In the genomic region with DNA sequence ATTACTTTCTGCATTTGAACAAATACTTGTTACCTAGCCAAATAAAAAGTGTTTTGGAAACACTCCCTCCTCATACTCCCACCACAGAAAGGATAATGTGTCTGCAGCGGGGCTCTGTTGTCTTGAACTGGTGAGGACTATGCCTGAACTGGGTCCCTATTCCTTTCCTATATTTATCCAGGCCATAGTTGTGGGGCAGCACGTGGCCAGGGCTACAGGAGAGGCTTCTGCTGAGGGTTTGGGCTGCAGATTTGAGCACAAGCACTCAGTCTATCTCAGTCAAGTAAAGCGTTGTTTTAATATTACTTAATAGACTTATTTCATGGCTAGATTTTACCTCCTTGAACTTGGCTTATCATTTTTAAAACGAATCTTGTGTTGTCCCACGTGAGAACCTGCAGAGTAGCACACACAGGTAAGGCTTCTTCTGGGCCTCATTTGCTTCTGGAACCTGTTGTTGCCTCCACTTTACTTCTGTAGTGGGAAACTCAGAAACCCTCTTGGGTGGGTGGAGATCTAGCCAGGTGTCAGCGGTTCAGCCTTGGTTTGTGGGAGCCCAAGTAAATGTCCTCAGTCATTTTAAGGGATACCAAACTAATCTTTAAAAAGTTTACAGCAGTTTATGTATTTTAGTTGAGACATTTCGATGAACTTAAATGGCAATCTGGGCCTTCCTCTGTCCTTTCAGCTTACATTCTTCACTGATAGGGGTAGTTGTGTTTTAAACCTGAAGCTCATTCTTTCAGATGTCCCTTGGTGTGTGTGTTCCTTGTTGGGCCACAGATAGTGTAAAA, we compare ENCODE assay signal across 21 cellular contexts. TPM values are rescaled to one million over a fixed set of nuclear protein-coding genes. Genes with fewer than 3 reads are reported as not detected.
DNase-seq lines count a peak whose midpoint lies in the region; ATAC-seq and TF ChIP-seq lines count a peak whose summit lies in the region.
"Had no signal": no experiment of that assay in that cellular context is flagged by ENCODE, and none has a peak within 500 bp of the region (broad histone marks: within the 10 kb centered on the region; RNA-seq: fewer than 3 reads in every experiment).

No MANE protein-coding gene starts in this region.

- H3K9ac ChIP-seq in ES-I3 (ENCODE audit: low read depth, low read length) (peak overlapping the region; percentile 8; the same call in 1 of the 2 replicates), HUES64 (ENCODE audit: low read depth, low read length) (peak overlapping the region; percentile 86)
- H3K9ac ChIP-seq: BLaER1 treated with 17β-estradiol and CSF1 and Interleukin-3, amounts not matched to agents 10 nM and 100 nM; SK-N-SH had no signal

- H3K9me3 ChIP-seq in ES-I3 (ENCODE audit: control insufficient read depth, insufficient read depth, low read length) (no peaks in the 10 kb centered on the region), HUES64 (ENCODE audit: insufficient read depth, low read depth, low read length) (no peaks in the 10 kb centered on the region)
- H3K9me3 ChIP-seq: A549; BLaER1 treated with 17β-estradiol and CSF1 and Interleukin-3, amounts not matched to agents 10 nM and 100 nM; SK-N-SH had no signal

- H3K27me3 ChIP-seq in HUES64 (ENCODE audit: insufficient read depth, low read length), result no peaks in the 10 kb centered on the region
- H3K27me3 ChIP-seq: BLaER1 treated with 17β-estradiol and CSF1 and Interleukin-3, amounts not matched to agents 10 nM and 100 nM had no signal

- H3K27ac Mint-ChIP-seq in endothelial cell (ENCODE audit: unreplicated experiment) (peak overlapping the region; percentile 98), nephron (peak overlapping the region; percentile 75 to 86 (median 84))
- H3K27ac Mint-ChIP-seq: CD8-positive, alpha-beta memory T cell had no signal

- peaks cover 6% of the 10 kb centered on the region; the same call in 1 of the 2 replicates for H3K36me3 ChIP-seq in ES-I3 (ENCODE audit: insufficient read depth, low read length)
- H3K36me3 ChIP-seq in HUES64 (ENCODE audit: insufficient read depth, low read length), result peaks cover 13% of the 10 kb centered on the region
- H3K36me3 ChIP-seq: BLaER1 treated with 17β-estradiol and CSF1 and Interleukin-3, amounts not matched to agents 10 nM and 100 nM had no signal

- no peak for ATAC-seq in activated CD4-positive, CD25-positive, alpha-beta regulatory T cell treated with anti-CD3 and anti-CD28 coated beads, Interleukin-2, amount 50 U/mL, for 24 hours
- ATAC-seq: A549, K562 had no signal

- peak overlapping the region; percentile 98 for H3K27ac ChIP-seq in HUES64 (ENCODE audit: low read depth, low read length)
- H3K27ac ChIP-seq: A549; BLaER1 treated with 17β-estradiol and CSF1 and Interleukin-3, amounts not matched to agents 10 nM and 100 nM had no signal

- H3K27me3 Mint-ChIP-seq in endothelial cell (ENCODE audit: unreplicated experiment) (peaks cover 2% of the 10 kb centered on the region), nephron (ENCODE audit: low read depth) (peaks cover 52% of the 10 kb centered on the region)

- DNase-seq in endothelial cell (ENCODE audit: low spot score) (no peak), EL (no peak), H4 (ENCODE audit: low spot score) (no peak), kidney glomerular epithelial cell (lab: John Stamatoyannopoulos, UW) (no peak)
- DNase-seq: CD8-positive, alpha-beta memory T cell; DND-41; HCEC 1CT; NCI-H1436 treated with DMSO at 0.1 percent for 48 hours; NCI-H2081; NCI-H510A treated with DMSO at 0.1 percent for 48 hours; NCI-H82; Right ventricle myocardium superior; SK-N-SH had no signal

- WGBS in HUES64, result 26% methylated on average over 7 of the region's 7 CpGs

- H3K9me3 Mint-ChIP-seq in endothelial cell (ENCODE audit: unreplicated experiment), result no peaks in the 10 kb centered on the region
- no peaks in the 10 kb centered on the region for H3K9me3 Mint-ChIP-seq in nephron
- H3K9me3 Mint-ChIP-seq: CD8-positive, alpha-beta memory T cell had no signal

- H3K4me3 Mint-ChIP-seq in endothelial cell (ENCODE audit: unreplicated experiment), result peak overlapping the region; percentile 57
- H3K4me3 Mint-ChIP-seq in nephron, result no peak overlapping the region
- H3K4me3 Mint-ChIP-seq: CD8-positive, alpha-beta memory T cell had no signal

- peak overlapping the region; percentile 48 for H3K4me3 ChIP-seq in HUES64 (ENCODE audit: low read length)
- H3K4me3 ChIP-seq: A549; BLaER1 treated with 17β-estradiol and CSF1 and Interleukin-3, amounts not matched to agents 10 nM and 100 nM; K562 had no signal

- peaks cover 84% of the 10 kb centered on the region for H3K4me1 ChIP-seq in ES-I3 (ENCODE audit: insufficient read depth, low read length)
- H3K4me1 ChIP-seq in HUES64 (ENCODE audit: insufficient read depth, low read length), result peaks cover 85% of the 10 kb centered on the region
- H3K4me1 ChIP-seq: A549 had no signal

- H3K36me3 Mint-ChIP-seq in endothelial cell (ENCODE audit: low read depth, unreplicated experiment), result no peaks in the 10 kb centered on the region
- H3K36me3 Mint-ChIP-seq in nephron (ENCODE audit: low read depth), result no peaks in the 10 kb centered on the region
- H3K36me3 Mint-ChIP-seq: CD8-positive, alpha-beta memory T cell had no signal

- H3K4me1 Mint-ChIP-seq in endothelial cell (ENCODE audit: unreplicated experiment), result peaks cover 82% of the 10 kb centered on the region
- peaks cover 69% of the 10 kb centered on the region for H3K4me1 Mint-ChIP-seq in nephron
- H3K4me1 Mint-ChIP-seq: CD8-positive, alpha-beta memory T cell had no signal

- TF ChIP-seq CTCF in endothelial cell (IDR thresholded peaks at IDR 0.05; ENCODE audit: unreplicated experiment) (no peak), nephron (IDR thresholded peaks at IDR 0.05; ENCODE audit: unreplicated experiment in 3 of 3) (no peak)

RNA-seq across cellular contexts. Expression of a gene that starts 51.1 kb away (rescaled TPM):
- 82.8 TPM for polyA plus RNA-seq in HUES64 (2013, experiment 1 of 2)
- polyA plus RNA-seq in HUES64 (2013, experiment 2 of 2), result 81.5 TPM
- 74.0 TPM for total RNA-seq in endothelial cell (ENCODE audit: unreplicated experiment)
- total RNA-seq in H4 (2014; rRNA removed; shearing (Covaris generic)), result 0.02 TPM in 1 of 2 replicates, not detected in the other
- total RNA-seq: HT1080, Right ventricle myocardium superior had no signal
- polyA plus RNA-seq: CD8-positive, alpha-beta memory T cell; SK-N-SH had no signal

Comparison
In these comparisons a context has a peak if more than half of its experiments do, and no peak if none do; other contexts are left out.
1. RNA of a gene that starts 51.1 kb away (total RNA-seq): 74.0 TPM in endothelial cell (single experiment); 0.02 TPM in H4; every median in the first group is over 10 times any median in the second.